Comparison of ENCODE assay signal across 14 cellular contexts in the genomic region with DNA sequence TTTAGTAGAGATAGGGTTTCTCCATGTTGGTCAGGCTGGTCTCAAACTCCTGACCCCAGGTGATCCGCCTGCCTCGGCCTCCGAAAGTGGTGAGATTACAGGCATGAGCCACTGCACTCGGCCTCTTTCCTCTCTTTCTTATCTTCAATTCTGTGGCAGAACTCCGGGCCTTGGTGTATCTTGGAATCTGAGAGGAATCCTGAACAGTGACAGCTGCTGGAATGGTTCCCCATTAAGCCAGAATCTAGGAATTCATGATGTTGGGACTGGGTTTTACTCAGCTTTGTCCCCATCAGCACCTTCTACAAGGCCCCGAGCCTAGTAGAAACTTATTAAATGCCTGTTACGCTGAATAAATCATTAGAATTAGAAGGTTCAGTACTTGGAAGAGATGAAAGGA.
A peak's percentile ranks its signal among the peaks of the same experiment; 100 is the strongest.
DNase-seq lines count a peak whose midpoint lies in the region; ATAC-seq and TF ChIP-seq lines count a peak whose summit lies in the region.
"Had no signal": no experiment of that assay in that cellular context is flagged by ENCODE, and none has a peak within 500 bp of the region (broad histone marks: within the 10 kb centered on the region; RNA-seq: fewer than 3 reads in every experiment).

No MANE protein-coding gene starts in this region.

- no peak overlapping the region for H3K4me3 ChIP-seq in BLaER1 treated with 17β-estradiol and CSF1 and Interleukin-3, amounts not matched to agents 10 nM and 100 nM
- H3K4me3 ChIP-seq in right lobe of liver (no peak overlapping the region), osteoblast (ENCODE audit: insufficient read depth, low read length) (no peak overlapping the region)
- H3K4me3 ChIP-seq: GM23248, HAP-1, SJSA1 had no signal

- H3K9me3 Mint-ChIP-seq in T-cell, result no peaks in the 10 kb centered on the region

- H3K27ac Mint-ChIP-seq in T-cell, result no peak overlapping the region

- H3K79me2 ChIP-seq in osteoblast (ENCODE audit: insufficient read depth, low read length), result no peaks in the 10 kb centered on the region

- no peaks in the 10 kb centered on the region for H3K36me3 Mint-ChIP-seq in T-cell

- no peaks in the 10 kb centered on the region for H3K9me3 ChIP-seq in BLaER1 treated with 17β-estradiol and CSF1 and Interleukin-3, amounts not matched to agents 10 nM and 100 nM (replicated peaks in 1 of 11)
- H3K9me3 ChIP-seq in right lobe of liver (no peaks in the 10 kb centered on the region), osteoblast (ENCODE audit: low read depth, low read length) (no peaks in the 10 kb centered on the region)
- H3K9me3 ChIP-seq: HAP-1, SJSA1 had no signal

- no peaks in the 10 kb centered on the region for H3K36me3 ChIP-seq in BLaER1 treated with 17β-estradiol and CSF1 and Interleukin-3, amounts not matched to agents 10 nM and 100 nM
- no peaks in the 10 kb centered on the region for H3K36me3 ChIP-seq in right lobe of liver
- H3K36me3 ChIP-seq in osteoblast (ENCODE audit: insufficient read depth, low read length), result no peaks in the 10 kb centered on the region
- H3K36me3 ChIP-seq: HAP-1, SJSA1 had no signal

- TF ChIP-seq POLR2A in right lobe of liver (IDR thresholded peaks at IDR 0.05), result no peak

- H3K4me3 Mint-ChIP-seq in T-cell, result no peak overlapping the region

- WGBS in right lobe of liver (ENCODE audit: insufficient coverage, low coverage, low lambda C conversion rate, missing lambda C conversion rate), result 82% methylated on average over 7 of the region's 7 CpGs

- TF ChIP-seq CTCF in VCaP (conservative IDR thresholded peaks at IDR 0.05) (no peak), right lobe of liver (IDR thresholded peaks at IDR 0.05) (no peak), osteoblast (IDR thresholded peaks at IDR 0.05; ENCODE audit: extremely low read depth, low read depth, low read length) (no peak)

- H3K27me3 ChIP-seq in BLaER1 treated with 17β-estradiol and CSF1 and Interleukin-3, amounts not matched to agents 10 nM and 100 nM, result no peaks in the 10 kb centered on the region
- H3K27me3 ChIP-seq in right lobe of liver (no peaks in the 10 kb centered on the region), osteoblast (ENCODE audit: insufficient read depth, low read length) (no peaks in the 10 kb centered on the region)
- H3K27me3 ChIP-seq: SJSA1 had no signal

- H3K27me3 Mint-ChIP-seq in T-cell, result no peaks in the 10 kb centered on the region

- POLR2A ChIA-PET in T-cell (lab: Charles Lee), result no interaction called here

- intact Hi-C loops in right lobe of liver (cut with DNase I), result no loop called here

- H3K27ac ChIP-seq in BLaER1 treated with 17β-estradiol and CSF1 and Interleukin-3, amounts not matched to agents 10 nM and 100 nM, result peak overlapping the region in 5 of 11 experiments; percentile 5 to 40 (median 17); a peak in 6 of 22 replicates
- peak overlapping the region; percentile 68 for H3K27ac ChIP-seq in VCaP
- H3K27ac ChIP-seq in right lobe of liver, result peak overlapping the region in 2 of 3 donors; percentile 14 to 35
- H3K27ac ChIP-seq in osteoblast (ENCODE audit: low read depth, low read length), result no peak overlapping the region
- H3K27ac ChIP-seq: GM23248, SJSA1 had no signal

- peak in 1 of 4 donors; percentile 3 for ATAC-seq in right lobe of liver
- ATAC-seq in T-cell (replicated peaks in 1 of 4), result no peak
- no peak for ATAC-seq in HG02588 (IDR thresholded peaks at IDR 0.05; ENCODE audit: unreplicated experiment)
- ATAC-seq: Panc1 had no signal

- H3K4me1 ChIP-seq in BLaER1 treated with 17β-estradiol and CSF1 and Interleukin-3, amounts not matched to agents 10 nM and 100 nM, result peaks cover 0 to 27% (median 17%) of the 10 kb centered on the region in 10 experiments; a peak in 11 of 20 replicates
- peaks cover 0 to 28% (median 7%) of the 10 kb centered on the region in 4 donors for H3K4me1 ChIP-seq in right lobe of liver
- H3K4me1 ChIP-seq in osteoblast (ENCODE audit: insufficient read depth, low read length), result peaks cover 6% of the 10 kb centered on the region
- H3K4me1 ChIP-seq: HAP-1, SJSA1 had no signal

- no peaks in the 10 kb centered on the region for H4K20me1 ChIP-seq in BLaER1 treated with 17β-estradiol and CSF1 and Interleukin-3, amounts not matched to agents 10 nM and 100 nM
- H4K20me1 ChIP-seq in osteoblast (ENCODE audit: insufficient read depth, low read length), result no peaks in the 10 kb centered on the region

- peak overlapping the region; percentile 44 for H2AFZ ChIP-seq in osteoblast (ENCODE audit: low read length)
- H2AFZ ChIP-seq: GM23248 had no signal

- DNase-seq in right lobe of liver, result no peak
- no peak for DNase-seq in osteoblast (ENCODE audit: insufficient read length, low spot score, missing footprints)
- no peak for DNase-seq in NCI-H146 (lab: John Stamatoyannopoulos, UW)
- no peak for DNase-seq in T-cell
- DNase-seq in HK-2 (ENCODE audit: unreplicated experiment), result no peak
- DNase-seq: DMS79 treated with DMSO at 0.1 percent for 48 hours, NCI-H2081 treated with DMSO at 0.1 percent for 48 hours had no signal

- H3K9ac ChIP-seq in BLaER1 treated with 17β-estradiol and CSF1 and Interleukin-3, amounts not matched to agents 10 nM and 100 nM, result no peak overlapping the region
- H3K9ac ChIP-seq: GM23248 had no signal

- H3K4me1 Mint-ChIP-seq in T-cell, result no peaks in the 10 kb centered on the region

- peak overlapping the region in 7 of 11 experiments; percentile 26 to 63 (median 54); a peak in 12 of 22 replicates for H3K4me2 ChIP-seq in BLaER1 treated with 17β-estradiol and CSF1 and Interleukin-3, amounts not matched to agents 10 nM and 100 nM
- no peak overlapping the region for H3K4me2 ChIP-seq in osteoblast (ENCODE audit: insufficient read depth, low read length)

- CTCF ChIA-PET in T-cell (lab: Charles Lee), result no interaction called here
